Comparison of ENCODE assay signal across 12 cellular contexts in genomic region chr7:2729043-2729892, GRCh38. TPM values are rescaled to one million over a fixed set of nuclear protein-coding genes. Genes with fewer than 3 reads are reported as not detected.
DNase-seq lines count a peak whose midpoint lies in the region; ATAC-seq and TF ChIP-seq lines count a peak whose summit lies in the region.
"Had no signal": no experiment of that assay in that cellular context is flagged by ENCODE, and none has a peak within 500 bp of the region (broad histone marks: within the 10 kb centered on the region; RNA-seq: fewer than 3 reads in every experiment).

No MANE protein-coding gene starts in this region.

- H3K9ac ChIP-seq in skeletal muscle tissue (ENCODE audit: low read depth in 1 of 3, low read length in 3 of 3), result no peak overlapping the region

- H3K27me3 Mint-ChIP-seq in chondrocyte (ENCODE audit: low read depth), result no peaks in the 10 kb centered on the region
- H3K27me3 Mint-ChIP-seq: CD4-positive, alpha-beta T cell had no signal

- DNase-seq in D341Med (ENCODE audit: low spot score), result peak; percentile 21
- peak; percentile 72 for DNase-seq in chondrocyte (ENCODE audit: low spot score)
- peak in 2 of 3 donors; percentile 47 to 57 for DNase-seq in right lobe of liver
- DNase-seq in NCI-H1105 treated with DMSO at 0.1 percent for 48 hours (lab: John Stamatoyannopoulos, UW), result no peak
- DNase-seq in cerebellar nuclear complex (lab: John Stamatoyannopoulos, UW), result no peak
- DNase-seq: stimulated activated CD4-positive, alpha-beta T cell treated with anti-CD3 and anti-CD28 coated beads, Interleukin-4, amount 100 ng/mL, for 4 hours had no signal

- TF ChIP-seq POLR2A in right lobe of liver (IDR thresholded peaks at IDR 0.05), result no peak

- ATAC-seq in right lobe of liver (peak; percentile 47 to 67 (median 52)), GM19395 (IDR thresholded peaks at IDR 0.05; ENCODE audit: unreplicated experiment) (no peak), GM21381 (IDR thresholded peaks at IDR 0.05; ENCODE audit: unreplicated experiment) (no peak)
- ATAC-seq: activated naive CD4-positive, alpha-beta T cell treated with anti-CD3 and anti-CD28 coated beads, Interleukin-2, amount 50 U/mL, for 72 hours had no signal

- peaks cover 2% of the 10 kb centered on the region for H3K9me3 Mint-ChIP-seq in chondrocyte (ENCODE audit: low read depth)
- H3K9me3 Mint-ChIP-seq: activated naive CD4-positive, alpha-beta T cell treated with anti-CD3 and anti-CD28 coated beads, Interleukin-2, amount 50 U/mL, for 72 hours; CD4-positive, alpha-beta T cell had no signal

- no peak overlapping the region for H3K4me3 Mint-ChIP-seq in chondrocyte (ENCODE audit: unreplicated experiment)
- H3K4me3 Mint-ChIP-seq: CD4-positive, alpha-beta T cell had no signal

- peak overlapping the region in 2 of 3 donors; percentile 17 to 21 for H3K27ac ChIP-seq in right lobe of liver
- peak overlapping the region; percentile 28 for H3K27ac ChIP-seq in skeletal muscle tissue (ENCODE audit: low read depth, low read length)

- H3K9me3 ChIP-seq in right lobe of liver (no peaks in the 10 kb centered on the region), skeletal muscle tissue (ENCODE audit: control insufficient read depth in 3 of 3, low read length in 3 of 3) (no peaks in the 10 kb centered on the region)

- H3K27ac Mint-ChIP-seq in chondrocyte (ENCODE audit: unreplicated experiment), result peak overlapping the region; percentile 87
- H3K27ac Mint-ChIP-seq: CD4-positive, alpha-beta T cell had no signal

- H3K4me1 ChIP-seq in right lobe of liver, result no peaks in the 10 kb centered on the region
- peaks cover 23 to 25% (median 25%) of the 10 kb centered on the region in 3 donors for H3K4me1 ChIP-seq in skeletal muscle tissue (ENCODE audit: control insufficient read depth in 3 of 3, insufficient read depth in 3 of 3, low read length in 3 of 3)

- H3K4me3 ChIP-seq in right lobe of liver (no peak overlapping the region), skeletal muscle tissue (ENCODE audit: low read length in 3 of 3) (peak overlapping the region in 1 of 3 donors; percentile 3)
- H3K4me3 ChIP-seq: lung had no signal

- H3K36me3 Mint-ChIP-seq in chondrocyte (ENCODE audit: low read depth), result peaks cover 34% of the 10 kb centered on the region

- no peak for TF ChIP-seq CTCF in chondrocyte (IDR thresholded peaks at IDR 0.05)
- no peak for TF ChIP-seq CTCF in right lobe of liver (IDR thresholded peaks at IDR 0.05)

- intact Hi-C loops in right lobe of liver (cut with DNase I), result no loop called here

- H3K27me3 ChIP-seq in right lobe of liver (no peaks in the 10 kb centered on the region), skeletal muscle tissue (ENCODE audit: control insufficient read depth in 3 of 3, insufficient read depth in 3 of 3, low read length in 3 of 3) (no peaks in the 10 kb centered on the region)

- 89% methylated on average over 11 of the region's 37 CpGs for WGBS in right lobe of liver (ENCODE audit: insufficient coverage, low coverage, low lambda C conversion rate, missing lambda C conversion rate)

- H3K4me1 Mint-ChIP-seq in chondrocyte (ENCODE audit: low read depth), result peaks cover 43% of the 10 kb centered on the region

- H3K36me3 ChIP-seq in right lobe of liver (no peaks in the 10 kb centered on the region), skeletal muscle tissue (ENCODE audit: control insufficient read depth in 3 of 3, insufficient read depth in 3 of 3, low read length in 3 of 3) (peaks cover 18 to 27% (median 25%) of the 10 kb centered on the region in 3 donors)

RNA-seq across cellular contexts. Expression of gene AMZ1, which starts 41.3 kb away (rescaled TPM):
- 9.1 to 11.1 TPM (median 9.6 TPM) in 3 replicates for total RNA-seq in chondrocyte
- 1 to 10 TPM in 4 of 6 experiments, under 1 TPM in 1, not detected in 1; 0.42 to 5.8 (median 1.4) TPM for total RNA-seq in right lobe of liver
- under 0.01 TPM for total RNA-seq in skeletal muscle tissue

Comparison
In these comparisons a context has a peak if more than half of its experiments do, and no peak if none do; other contexts are left out.
1. DNase-seq: peak in D341Med (single experiment), chondrocyte (single experiment) and right lobe of liver (2 of 3); none in NCI-H1105 treated with DMSO at 0.1 percent for 48 hours (single experiment) and cerebellar nuclear complex (0 of 2).
2. ATAC-seq: peak in right lobe of liver (4 of 4); none in GM19395 (single experiment) and GM21381 (single experiment).